9 cellular contexts compared by ENCODE assay signal in genomic region chr3:24493951-24494615, GRCh38. TPM values are rescaled to one million over a fixed set of nuclear protein-coding genes. Genes with fewer than 3 reads are reported as not detected.
DNase-seq lines count a peak whose midpoint lies in the region; ATAC-seq and TF ChIP-seq lines count a peak whose summit lies in the region.
"Had no signal": no experiment of that assay in that cellular context is flagged by ENCODE, and none has a peak within 500 bp of the region (broad histone marks: within the 10 kb centered on the region; RNA-seq: fewer than 3 reads in every experiment).

No MANE protein-coding gene starts in this region.

- no peaks in the 10 kb centered on the region for H3K27me3 ChIP-seq in PC-9 (ENCODE audit: insufficient read depth, low read depth)

- no peaks in the 10 kb centered on the region for H3K36me3 ChIP-seq in PC-9 (ENCODE audit: low read depth)

- DNase-seq in ELF-1 (ENCODE audit: low read depth, low spot score) (peak; percentile 70), PC-9 (peak; percentile 50 to 64), mesothelial cell of epicardium (ENCODE audit: low spot score in 2 of 2, unreplicated experiment in 2 of 2) (peak; percentile 19 to 43), ureter (ENCODE audit: low spot score) (peak; percentile 75)

- H3K9me3 ChIP-seq in PC-9 (ENCODE audit: insufficient read depth, low read depth): no peaks in the 10 kb centered on the region

- POLR2A ChIA-PET in PC-9 (lab: Charles Lee; ENCODE audit: unreplicated experiment): no interaction called here

- H3K79me2 ChIP-seq in PC-9 (ENCODE audit: low read depth): peaks cover 48% of the 10 kb centered on the region

- H3K9me2 ChIP-seq in PC-9 (ENCODE audit: insufficient read depth): no peaks in the 10 kb centered on the region

- H3K27ac ChIP-seq in PC-9: peak overlapping the region; percentile 89
- H3K27ac ChIP-seq: HL-60 had no signal

- H3F3A ChIP-seq in PC-9 (ENCODE audit: insufficient read depth, low read depth): peaks cover 21% of the 10 kb centered on the region

- H3K36me3 Mint-ChIP-seq in mesothelial cell of epicardium: no peaks in the 10 kb centered on the region

- H3K4me1 Mint-ChIP-seq in mesothelial cell of epicardium: peaks cover 5% of the 10 kb centered on the region

- H3K4me1 ChIP-seq in PC-9 (replicated peaks; ENCODE audit: insufficient read depth): peaks cover 49% of the 10 kb centered on the region

- peak overlapping the region; percentile 85 for H2AFZ ChIP-seq in PC-9

- no peaks in the 10 kb centered on the region for H3K9me3 Mint-ChIP-seq in mesothelial cell of epicardium

- H3K27me3 Mint-ChIP-seq in mesothelial cell of epicardium (ENCODE audit: low read depth): peaks cover 82% of the 10 kb centered on the region

- H3K4me2 ChIP-seq in PC-9: peak overlapping the region; percentile 90

- H3K4me3 Mint-ChIP-seq in mesothelial cell of epicardium: peak overlapping the region; percentile 90

- TSS peak; percentile 34 for BruUV-seq in PC-9 (replicated peaks; lab: Mats Ljungman, UMichigan)

- ATAC-seq in esophagus mucosa (peak; percentile 40), GM21717 (IDR thresholded peaks at IDR 0.05; ENCODE audit: unreplicated experiment) (no peak), GM21576 (IDR thresholded peaks at IDR 0.05; ENCODE audit: unreplicated experiment) (no peak), GM19351 (IDR thresholded peaks at IDR 0.05; ENCODE audit: unreplicated experiment) (no peak)

- H3K27ac Mint-ChIP-seq in mesothelial cell of epicardium: peak overlapping the region; percentile 89

- no peaks in the 10 kb centered on the region for H4K20me1 ChIP-seq in PC-9 (ENCODE audit: insufficient read depth)

- intact Hi-C loops in PC-9 (cut with micrococcal nuclease; ENCODE audit: unreplicated experiment): loop anchor here (1.0 to 2.0 kb wide), 7 partner anchors 43 to 495 kb away; no protein-coding TSS in a partner anchor

- TF ChIP-seq CTCF in PC-9 (conservative IDR thresholded peaks at IDR 0.05) (no peak), mesothelial cell of epicardium (IDR thresholded peaks at IDR 0.05; ENCODE audit: unreplicated experiment) (no peak)

- H3K4me3 ChIP-seq in PC-9: peak overlapping the region; percentile 65

- CTCF ChIA-PET in PC-9 (lab: Charles Lee): interaction anchor here (0.6 to 1.6 kb wide), 2 partner anchors 30 to 544 kb away, joined by 3 to 5 read pairs; no protein-coding TSS in a partner anchor

RNA-seq across cellular contexts. Expression of gene THRB, which starts 0.6 kb away (rescaled TPM):
- 9.7 and 11.2 TPM in 2 replicates for total RNA-seq in PC-9 (2021)
- 4.7 TPM for total RNA-seq in esophagus mucosa
- 2.1 to 3.4 TPM (median 2.4 TPM) in 3 replicates for total RNA-seq in mesothelial cell of epicardium
- total RNA-seq in ureter: 36.8 TPM
